ENCODE assay signal across 26 cellular contexts in the genomic region with DNA sequence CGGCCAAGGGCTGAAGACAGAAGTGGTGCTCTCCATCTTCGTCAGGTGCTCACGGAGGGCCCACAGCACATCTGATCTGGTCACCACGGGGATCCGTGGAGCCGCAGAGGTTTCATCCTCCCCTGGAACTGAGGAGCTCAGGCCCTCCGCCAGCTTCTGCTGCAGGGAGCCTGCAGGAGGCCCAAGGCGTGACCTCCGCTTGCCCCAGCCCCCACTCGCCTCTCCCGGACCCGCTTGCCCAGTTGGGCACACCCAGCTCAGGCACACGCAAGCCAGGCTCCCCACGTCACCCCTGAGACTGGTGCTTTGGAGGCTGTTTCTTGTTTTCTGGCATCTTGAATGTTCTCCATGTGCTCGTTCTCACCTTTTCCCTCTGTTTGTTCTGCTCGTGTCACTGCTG. TPM values are rescaled to one million over a fixed set of nuclear protein-coding genes. Genes with fewer than 3 reads are reported as not detected.
DNase-seq lines count a peak whose midpoint lies in the region; ATAC-seq and TF ChIP-seq lines count a peak whose summit lies in the region.
"Had no signal": no experiment of that assay in that cellular context is flagged by ENCODE, and none has a peak within 500 bp of the region (broad histone marks: within the 10 kb centered on the region; RNA-seq: fewer than 3 reads in every experiment).

No MANE protein-coding gene starts in this region.

- no peak overlapping the region for H2AFZ ChIP-seq in trophoblast cell (ENCODE audit: insufficient read depth, low read length, poor library complexity)
- H2AFZ ChIP-seq: neural progenitor cell had no signal

- H4K91ac ChIP-seq in trophoblast cell (ENCODE audit: low read depth, low read length), result no peak overlapping the region

- H2AK5ac ChIP-seq in trophoblast cell (ENCODE audit: low read length), result no peak overlapping the region

- DNase-seq in activated CD8-positive, alpha-beta memory T cell treated with anti-CD3 and anti-CD28 coated beads, Interleukin-2, amount 50 U/mL, for 4 hours, result peak; percentile 13
- DNase-seq in activated CD8-positive, alpha-beta memory T cell treated with anti-CD3 and anti-CD28 coated beads, Interleukin-2, amount 10 ng/mL, durations not matched to agents 7 days and 5 days, result no peak
- DNase-seq in stimulated activated naive CD8-positive, alpha-beta T cell treated with anti-CD3 and anti-CD28 coated beads, Interleukin-15, amount 100 ng/mL, for 72 hours, result no peak
- no peak for DNase-seq in stimulated activated naive CD8-positive, alpha-beta T cell treated with anti-CD3 and anti-CD28 coated beads, Interleukin-15, Interleukin-2, amounts not matched to agents 100 U/mL and 50 U/mL, for 24 hours
- DNase-seq in trophoblast cell (no peak), occipital lobe (lab: John Stamatoyannopoulos, UW) (no peak), prostate gland (ENCODE audit: low spot score) (no peak), DMS53 (lab: John Stamatoyannopoulos, UW) (no peak)
- DNase-seq: activated CD4-positive, alpha-beta T cell treated with anti-CD3 and anti-CD28 coated beads for 4 hours; activated CD8-positive, alpha-beta memory T cell treated with anti-CD3 and anti-CD28 coated beads for 24 hours; activated T-cell treated with anti-CD3 and anti-CD28 coated beads, Interleukin-2, amount 50 U/mL, for 4 hours; anterior cingulate cortex; CD4-positive, alpha-beta memory T cell; hippocampal formation; Kasumi-1; mesendoderm; MV-4-11; NCI-H1436; NCI-H2081 treated with DMSO at 0.1 percent for 48 hours; NCI-H2227 treated with DMSO at 0.1 percent for 48 hours; NCI-H526; stimulated activated CD4-positive, alpha-beta T cell treated with anti-CD3 and anti-CD28 coated beads, Interleukin-4, amount 100 ng/mL, for 4 hours; T-helper 9 cell had no signal

- H3K27ac ChIP-seq in trophoblast cell (ENCODE audit: low read depth, low read length) (no peak overlapping the region), prostate gland (no peak overlapping the region)
- H3K27ac ChIP-seq: breast epithelium, gastrocnemius medialis, neural progenitor cell had no signal

- no peak overlapping the region for H3K4me2 ChIP-seq in trophoblast cell (ENCODE audit: low read length)
- H3K4me2 ChIP-seq: neural progenitor cell had no signal

- no peak for TF ChIP-seq CTCF in prostate gland (IDR thresholded peaks at IDR 0.05)

- peaks cover 13% of the 10 kb centered on the region for H3K4me1 Mint-ChIP-seq in activated CD8-positive, alpha-beta memory T cell treated with anti-CD3 and anti-CD28 coated beads, Interleukin-2, amount 10 ng/mL, durations not matched to agents 7 days and 5 days
- H3K4me1 Mint-ChIP-seq in stimulated activated naive CD8-positive, alpha-beta T cell treated with anti-CD3 and anti-CD28 coated beads, Interleukin-15, amount 100 ng/mL, for 72 hours, result no peaks in the 10 kb centered on the region
- H3K4me1 Mint-ChIP-seq: CD4-positive, alpha-beta memory T cell had no signal

- H3K14ac ChIP-seq in trophoblast cell (ENCODE audit: low read length), result no peak overlapping the region

- H3K9me3 ChIP-seq in trophoblast cell (ENCODE audit: insufficient read depth, low read depth, low read length), result peaks cover 4% of the 10 kb centered on the region
- no peaks in the 10 kb centered on the region for H3K9me3 ChIP-seq in prostate gland
- H3K9me3 ChIP-seq: breast epithelium, gastrocnemius medialis had no signal

- H3K4ac ChIP-seq in trophoblast cell (ENCODE audit: low read depth, low read length), result no peak overlapping the region

- H2BK5ac ChIP-seq in trophoblast cell (ENCODE audit: low read depth, low read length, poor library complexity), result no peak overlapping the region

- H3K36me3 ChIP-seq in trophoblast cell (ENCODE audit: control insufficient read depth in 1 of 2, insufficient read depth in 2 of 2, low read length in 2 of 2) (peaks cover 21 to 33% of the 10 kb centered on the region in 2 experiments), prostate gland (no peaks in the 10 kb centered on the region)
- H3K36me3 ChIP-seq: breast epithelium had no signal

- no peaks in the 10 kb centered on the region for H3K27me3 Mint-ChIP-seq in activated CD8-positive, alpha-beta memory T cell treated with anti-CD3 and anti-CD28 coated beads, Interleukin-2, amount 10 ng/mL, durations not matched to agents 7 days and 5 days
- no peaks in the 10 kb centered on the region for H3K27me3 Mint-ChIP-seq in stimulated activated naive CD8-positive, alpha-beta T cell treated with anti-CD3 and anti-CD28 coated beads, Interleukin-15, amount 100 ng/mL, for 72 hours
- H3K27me3 Mint-ChIP-seq: CD4-positive, alpha-beta memory T cell had no signal

- ATAC-seq in activated CD8-positive, alpha-beta memory T cell treated with anti-CD3 and anti-CD28 coated beads, Interleukin-2, amount 10 ng/mL, durations not matched to agents 7 days and 5 days, result no peak
- ATAC-seq in stimulated activated naive CD8-positive, alpha-beta T cell treated with anti-CD3 and anti-CD28 coated beads, Interleukin-15, amount 100 ng/mL, for 72 hours, result no peak
- ATAC-seq in stimulated activated naive CD8-positive, alpha-beta T cell treated with anti-CD3 and anti-CD28 coated beads, Interleukin-15, Interleukin-2, amounts not matched to agents 100 U/mL and 50 U/mL, for 24 hours, result no peak
- ATAC-seq: activated T-cell treated with anti-CD3 and anti-CD28 coated beads, Interleukin-2, amount 50 U/mL, for 4 hours; gastrocnemius medialis had no signal

- H3K4me3 Mint-ChIP-seq in activated CD8-positive, alpha-beta memory T cell treated with anti-CD3 and anti-CD28 coated beads, Interleukin-2, amount 10 ng/mL, durations not matched to agents 7 days and 5 days, result no peak overlapping the region
- H3K4me3 Mint-ChIP-seq in stimulated activated naive CD8-positive, alpha-beta T cell treated with anti-CD3 and anti-CD28 coated beads, Interleukin-15, amount 100 ng/mL, for 72 hours, result no peak overlapping the region
- H3K4me3 Mint-ChIP-seq: activated T-cell treated with anti-CD3 and anti-CD28 coated beads, Interleukin-2, amount 50 U/mL, for 4 hours; neural progenitor cell had no signal

- no peak for TF ChIP-seq POLR2A in prostate gland (IDR thresholded peaks at IDR 0.05)

- H3K27me3 ChIP-seq in trophoblast cell (ENCODE audit: insufficient read depth, low read length) (no peaks in the 10 kb centered on the region), prostate gland (replicated peaks; ENCODE audit: insufficient read depth) (no peaks in the 10 kb centered on the region)
- H3K27me3 ChIP-seq: breast epithelium, gastrocnemius medialis, neural progenitor cell had no signal

- no peak overlapping the region for H3K27ac Mint-ChIP-seq in activated CD8-positive, alpha-beta memory T cell treated with anti-CD3 and anti-CD28 coated beads, Interleukin-2, amount 10 ng/mL, durations not matched to agents 7 days and 5 days
- H3K27ac Mint-ChIP-seq in stimulated activated naive CD8-positive, alpha-beta T cell treated with anti-CD3 and anti-CD28 coated beads, Interleukin-15, amount 100 ng/mL, for 72 hours, result peak overlapping the region; percentile 76 to 83
- H3K27ac Mint-ChIP-seq: neural progenitor cell had no signal

- no peaks in the 10 kb centered on the region for H3K9me3 Mint-ChIP-seq in activated CD8-positive, alpha-beta memory T cell treated with anti-CD3 and anti-CD28 coated beads, Interleukin-2, amount 10 ng/mL, durations not matched to agents 7 days and 5 days (ENCODE audit: low read depth)
- H3K9me3 Mint-ChIP-seq in stimulated activated naive CD8-positive, alpha-beta T cell treated with anti-CD3 and anti-CD28 coated beads, Interleukin-15, amount 100 ng/mL, for 72 hours, result no peaks in the 10 kb centered on the region
- H3K9me3 Mint-ChIP-seq: activated T-cell treated with anti-CD3 and anti-CD28 coated beads, Interleukin-2, amount 50 U/mL, for 4 hours; CD4-positive, alpha-beta memory T cell had no signal

- H2BK12ac ChIP-seq in trophoblast cell (ENCODE audit: low read length), result no peak overlapping the region

- H4K12ac ChIP-seq in trophoblast cell (ENCODE audit: low read depth, low read length), result no peak overlapping the region

- H3K23ac ChIP-seq in trophoblast cell (ENCODE audit: low read length), result peak overlapping the region; percentile 31

- peaks cover 23% of the 10 kb centered on the region for H3K36me3 Mint-ChIP-seq in activated CD8-positive, alpha-beta memory T cell treated with anti-CD3 and anti-CD28 coated beads, Interleukin-2, amount 10 ng/mL, durations not matched to agents 7 days and 5 days

- no peaks in the 10 kb centered on the region for H3K79me2 ChIP-seq in trophoblast cell (ENCODE audit: control insufficient read depth, insufficient read depth, low read length, poor library complexity)

- no peak overlapping the region for H4K8ac ChIP-seq in trophoblast cell (ENCODE audit: low read depth, low read length)

- no peak overlapping the region for H2BK120ac ChIP-seq in trophoblast cell (ENCODE audit: insufficient read depth, low read length, poor library complexity)

- intact Hi-C loops in prostate gland (cut with DNase I), result no loop called here

- no peak overlapping the region for H3K18ac ChIP-seq in trophoblast cell (ENCODE audit: low read length)

- CTCF ChIA-PET in activated CD8-positive, alpha-beta memory T cell treated with anti-CD3 and anti-CD28 coated beads, Interleukin-2, amount 10 ng/mL, durations not matched to agents 7 days and 5 days (lab: Charles Lee), result no interaction called here

- no peaks in the 10 kb centered on the region for H3K4me1 ChIP-seq in trophoblast cell (ENCODE audit: control insufficient read depth in 1 of 2, insufficient read depth in 2 of 2, low read length in 2 of 2)
- no peaks in the 10 kb centered on the region for H3K4me1 ChIP-seq in prostate gland (replicated peaks)
- H3K4me1 ChIP-seq: breast epithelium, gastrocnemius medialis had no signal

- H3K9ac ChIP-seq in trophoblast cell (ENCODE audit: low read length), result no peak overlapping the region
- H3K9ac ChIP-seq: neural progenitor cell had no signal

- no peak overlapping the region for H3K4me3 ChIP-seq in trophoblast cell (ENCODE audit: low read depth, low read length)
- no peak overlapping the region for H3K4me3 ChIP-seq in prostate gland
- H3K4me3 ChIP-seq: breast epithelium, gastrocnemius medialis, neural progenitor cell had no signal

- no peaks in the 10 kb centered on the region for H3K79me1 ChIP-seq in trophoblast cell (ENCODE audit: low read length)

- no CpG with 5 or more reads among the region's 16 CpGs for WGBS in trophoblast cell (ENCODE audit: extremely low coverage, insufficient coverage, insufficient read length)
- 87% methylated on average over 16 of the region's 16 CpGs for WGBS in prostate gland

RNA-seq across cellular contexts. Expression of gene CHMP6, which starts 39.4 kb away (rescaled TPM):
- total RNA-seq in activated CD8-positive, alpha-beta memory T cell treated with anti-CD3 and anti-CD28 coated beads, Interleukin-2, amount 10 ng/mL, durations not matched to agents 7 days and 5 days, result 10 to 100 TPM; 29.8 to 34.6 TPM
- polyA plus RNA-seq in trophoblast cell (2013), result 10.3 and 10.7 TPM in 2 replicates
- 11.7 TPM for total RNA-seq in occipital lobe
- total RNA-seq in prostate gland, result 10 to 100 TPM; 30.6 to 35.3 TPM
